ENCODE assay signal across 22 cellular contexts in the genomic region with DNA sequence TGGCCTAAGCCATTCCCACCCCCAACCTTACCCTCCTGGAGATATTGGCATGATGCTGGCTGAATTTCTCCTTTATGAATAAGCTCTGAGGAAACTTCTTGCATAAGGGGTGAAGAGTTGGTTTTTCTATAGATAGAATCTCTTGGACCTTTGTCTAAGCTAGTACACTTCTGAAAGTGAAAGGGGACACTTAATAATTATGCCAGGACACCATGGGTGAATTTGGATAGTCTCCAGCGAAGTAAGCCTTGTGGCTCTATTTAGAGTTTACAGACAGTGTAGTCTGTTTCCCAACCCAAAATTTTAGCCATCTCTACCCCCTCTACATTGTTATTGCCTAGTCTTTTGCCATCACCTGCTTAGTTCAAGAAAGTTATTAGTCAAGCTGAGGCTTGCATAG. TPM values are rescaled to one million over a fixed set of nuclear protein-coding genes. Genes with fewer than 3 reads are reported as not detected.
DNase-seq lines count a peak whose midpoint lies in the region; ATAC-seq and TF ChIP-seq lines count a peak whose summit lies in the region.
"Had no signal": no experiment of that assay in that cellular context is flagged by ENCODE, and none has a peak within 500 bp of the region (broad histone marks: within the 10 kb centered on the region; RNA-seq: fewer than 3 reads in every experiment).

No MANE protein-coding gene starts in this region.

- H3K27ac ChIP-seq in psoas muscle: peak overlapping the region; percentile 54
- H3K27ac ChIP-seq: 22Rv1, ovary, tibial artery had no signal

- H3K4me3 ChIP-seq in psoas muscle: no peak overlapping the region
- H3K4me3 ChIP-seq: BLaER1 treated with 17β-estradiol and CSF1 and Interleukin-3, amounts not matched to agents 10 nM and 100 nM; ovary; tibial artery had no signal

- peaks cover 7% of the 10 kb centered on the region; the same call in 1 of the 2 replicates for H3K4me1 Mint-ChIP-seq in HFFc6 (ENCODE audit: low read depth)

- no peaks in the 10 kb centered on the region for H3K36me3 Mint-ChIP-seq in HFFc6 (ENCODE audit: low read depth)

- 20 to 56% (median 25%) methylated on average over 1 of the region's 1 CpG for WGBS in psoas muscle, 3 donors

- peak; percentile 47 for DNase-seq in DMS79 treated with DMSO at 0.1 percent for 48 hours (lab: John Stamatoyannopoulos, UW)
- DNase-seq in DMS79 (lab: John Stamatoyannopoulos, UW): no peak
- DNase-seq in NOMO-1 treated with DMSO at 0.1 percent for 48 hours (lab: John Stamatoyannopoulos, UW; ENCODE audit: unreplicated experiment): peak; percentile 72
- no peak for DNase-seq in psoas muscle
- no peak for DNase-seq in amygdala (lab: John Stamatoyannopoulos, UW)
- no peak for DNase-seq in DMS 273 (lab: John Stamatoyannopoulos, UW; ENCODE audit: unreplicated experiment)
- DNase-seq in HFFc6: no peak
- DNase-seq: activated CD4-positive, alpha-beta T cell treated with anti-CD3 and anti-CD28 coated beads for 36 hours; cortex of kidney; foreskin melanocyte; Karpas-422; left lung; NCI-H1436 treated with DMSO at 0.1 percent for 48 hours; ovary; PC-3; SK-N-SH; small intestine; tibial artery had no signal

- H3K4me1 ChIP-seq in psoas muscle: peaks cover 28% of the 10 kb centered on the region

- ATAC-seq in HG02938 (IDR thresholded peaks at IDR 0.05; ENCODE audit: unreplicated experiment) (peak; percentile 17), psoas muscle (peak; percentile 51 to 91 (median 77))
- ATAC-seq: activated CD4-positive, alpha-beta T cell treated with anti-CD3 and anti-CD28 coated beads for 36 hours; HCT116; PC-3 had no signal

- H3K27ac Mint-ChIP-seq in HFFc6: no peak overlapping the region
- H3K27ac Mint-ChIP-seq: activated CD4-positive, alpha-beta T cell treated with anti-CD3 and anti-CD28 coated beads for 36 hours had no signal

- intact Hi-C loops in psoas muscle (cut with DNase I): loop anchor here (5.0 kb wide), 1 partner anchor 35 kb away; the partner anchor contains the start of gene SMPDL3A (in 2 of the 2)

- TF ChIP-seq CTCF in psoas muscle (IDR thresholded peaks at IDR 0.05) (no peak), HFFc6 (IDR thresholded peaks at IDR 0.05) (no peak)

- no peaks in the 10 kb centered on the region for H3K9me3 Mint-ChIP-seq in HFFc6

- H3K27me3 Mint-ChIP-seq in HFFc6 (ENCODE audit: insufficient read depth): peaks cover 12% of the 10 kb centered on the region
- H3K27me3 Mint-ChIP-seq: activated CD4-positive, alpha-beta T cell treated with anti-CD3 and anti-CD28 coated beads for 36 hours had no signal

- H3K27me3 ChIP-seq in psoas muscle (ENCODE audit: insufficient read depth in 3 of 3, low read length in 2 of 3): no peaks in the 10 kb centered on the region
- H3K27me3 ChIP-seq: BLaER1 treated with 17β-estradiol and CSF1 and Interleukin-3, amounts not matched to agents 10 nM and 100 nM; left lung; ovary; tibial artery had no signal

- H3K36me3 ChIP-seq in psoas muscle (ENCODE audit: insufficient read depth in 1 of 2, low read depth in 1 of 2): no peaks in the 10 kb centered on the region
- H3K36me3 ChIP-seq: BLaER1 treated with 17β-estradiol and CSF1 and Interleukin-3, amounts not matched to agents 10 nM and 100 nM; left lung; ovary; tibial artery had no signal

- H3K9me3 ChIP-seq in psoas muscle: no peaks in the 10 kb centered on the region
- H3K9me3 ChIP-seq: left lung, ovary, SK-N-SH, tibial artery had no signal

- H3K4me3 Mint-ChIP-seq in HFFc6: no peak overlapping the region
- H3K4me3 Mint-ChIP-seq: activated CD4-positive, alpha-beta T cell treated with anti-CD3 and anti-CD28 coated beads for 36 hours had no signal

RNA-seq across cellular contexts. Expression of gene FABP7, which starts 27.0 kb away (rescaled TPM):
- total RNA-seq in psoas muscle: 10 to 100 TPM in 2 of 4 donors, 1 to 10 TPM in 2; 3.7 to 63.6 (median 27.1) TPM
- 10 to 100 TPM in 2 of 3 donors, 1 to 10 TPM in 1; 7.1 to 42.1 (median 31.3) TPM for polyA plus RNA-seq in psoas muscle
- total RNA-seq in HFFc6 (2021; fragmentation: NEBNext Ultra II Directional; extraction: Animal tissue kit (Norgen Biotek cat#: 25700)): not detected
- total RNA-seq: activated CD4-positive, alpha-beta T cell treated with anti-CD3 and anti-CD28 coated beads for 36 hours; left lung; ovary; PC-3 had no signal
- polyA plus RNA-seq: ovary, SK-N-SH had no signal

RNA-seq across cellular contexts. Expression of gene SMPDL3A, which starts 36.6 kb away (rescaled TPM):
- 10 to 100 TPM; 15.1 to 38.4 (median 22.5) TPM for total RNA-seq in psoas muscle
- polyA plus RNA-seq in psoas muscle: 10 to 100 TPM in 2 of 3 donors, 1 to 10 TPM in 1; 6.3 to 36.1 (median 35.2) TPM
- 1 to 10 TPM; 4.8 to 8.2 (median 6.8) TPM for total RNA-seq in HFFc6 (2021; fragmentation: NEBNext Ultra II Directional; extraction: Animal tissue kit (Norgen Biotek cat#: 25700))
- total RNA-seq: activated CD4-positive, alpha-beta T cell treated with anti-CD3 and anti-CD28 coated beads for 36 hours had no signal

Comparison
In these comparisons a context has a peak if more than half of its experiments do, and no peak if none do; other contexts are left out.
1. DNase-seq: peak in DMS79 treated with DMSO at 0.1 percent for 48 hours (single experiment) and NOMO-1 treated with DMSO at 0.1 percent for 48 hours (single experiment); none in DMS79 (single experiment), psoas muscle (0 of 2), amygdala (0 of 56), DMS 273 (single experiment) and HFFc6 (single experiment).
2. RNA of gene FABP7, which starts 27.0 kb away (total RNA-seq): 3.7 to 63.6 TPM in psoas muscle; not detected in HFFc6; every median in the first group is over 4 times any median in the second.